Comparison of ENCODE assay signal across 19 cellular contexts in the genomic region with DNA sequence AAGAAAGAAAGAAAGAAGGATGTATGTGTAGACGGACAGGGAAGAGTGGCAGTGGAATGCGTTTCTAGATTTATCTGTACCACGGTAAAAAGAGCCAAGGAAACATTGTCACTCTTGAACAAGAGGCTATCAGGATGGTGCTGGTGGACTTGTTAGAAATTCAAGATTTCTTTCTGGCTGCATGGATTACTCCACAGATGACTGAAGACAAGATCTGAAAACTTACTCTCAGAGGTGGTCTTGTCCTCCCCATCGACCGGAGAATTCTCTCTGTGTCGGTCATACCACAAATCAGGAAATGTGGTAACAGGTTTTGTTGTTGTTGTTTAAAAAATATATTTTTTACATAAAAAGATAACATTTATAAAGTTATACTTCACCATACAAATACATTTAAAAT. TPM values are rescaled to one million over a fixed set of nuclear protein-coding genes. Genes with fewer than 3 reads are reported as not detected.
DNase-seq lines count a peak whose midpoint lies in the region; ATAC-seq lines count a peak whose summit lies in the region.
"Had no signal": no experiment of that assay in that cellular context is flagged by ENCODE, and none has a peak within 500 bp of the region (broad histone marks: within the 10 kb centered on the region; RNA-seq: fewer than 3 reads in every experiment).

No MANE protein-coding gene starts in this region.

- peaks cover 3 to 6% of the 10 kb centered on the region in 2 donors for H3K4me1 ChIP-seq in aorta (ENCODE audit: control insufficient read depth in 1 of 2, insufficient read depth in 2 of 2, low read length in 2 of 2)

- H3K36me3 ChIP-seq in aorta (ENCODE audit: control insufficient read depth in 1 of 2, insufficient read depth in 2 of 2, low read length in 1 of 2), result no peaks in the 10 kb centered on the region
- H3K36me3 ChIP-seq: BLaER1 treated with 17β-estradiol and CSF1 and Interleukin-3, amounts not matched to agents 10 nM and 100 nM had no signal

- H3K27ac ChIP-seq in aorta (ENCODE audit: low read depth in 1 of 2, low read length in 2 of 2), result peak overlapping the region; percentile 73 to 98
- H3K27ac ChIP-seq: BLaER1 treated with 17β-estradiol and CSF1 and Interleukin-3, amounts not matched to agents 10 nM and 100 nM; RWPE1 had no signal

- 46% methylated on average over 6 of the region's 6 CpGs for WGBS in aorta, 2 donors

- no peaks in the 10 kb centered on the region for H3K9me3 ChIP-seq in aorta (ENCODE audit: control insufficient read depth, low read length)
- H3K9me3 ChIP-seq: BLaER1 treated with 17β-estradiol and CSF1 and Interleukin-3, amounts not matched to agents 10 nM and 100 nM had no signal

- H3K4me3 ChIP-seq in aorta (ENCODE audit: low read length in 2 of 2), result no peak overlapping the region
- H3K4me3 ChIP-seq: BLaER1 treated with 17β-estradiol and CSF1 and Interleukin-3, amounts not matched to agents 10 nM and 100 nM had no signal

- no peaks in the 10 kb centered on the region for H3K27me3 ChIP-seq in aorta (ENCODE audit: control insufficient read depth in 1 of 2, insufficient read depth in 2 of 2, low read length in 1 of 2)
- H3K27me3 ChIP-seq: BLaER1 treated with 17β-estradiol and CSF1 and Interleukin-3, amounts not matched to agents 10 nM and 100 nM had no signal

- intact Hi-C loops in Right ventricle myocardium superior (cut with DNase I) (no loop called here), cardiac septum (cut with DNase I) (no loop called here), aorta (cut with DNase I) (loop anchor here (5.0 kb wide), 2 partner anchors 63 to 78 kb away; no protein-coding TSS in a partner anchor)

- no peak for DNase-seq in Right ventricle myocardium superior
- no peak for DNase-seq in cardiac septum (ENCODE audit: low spot score)
- DNase-seq in pons (ENCODE audit: low spot score), result peak; percentile 20
- DNase-seq in superior temporal gyrus (ENCODE audit: extremely low spot score), result peak; percentile 38
- no peak for DNase-seq in aorta
- no peak for DNase-seq in NCI-H1436 treated with DMSO at 0.1 percent for 48 hours (lab: John Stamatoyannopoulos, UW)
- DNase-seq in SKM-1 (lab: John Stamatoyannopoulos, UW; ENCODE audit: unreplicated experiment), result no peak
- DNase-seq: 8988T, DMS153, EL, HCEC 1CT, NCI-H1436, NCI-H2081, NCI-H2227 treated with DMSO at 0.1 percent for 48 hours, NCI-H526 treated with DMSO at 0.1 percent for 48 hours had no signal

- ATAC-seq in Right ventricle myocardium superior (ENCODE audit: poor library complexity), result peak; percentile 48
- ATAC-seq in aorta (ENCODE audit: low FRiP score), result peak; percentile 53
- ATAC-seq in GM18868 (IDR thresholded peaks at IDR 0.05; ENCODE audit: unreplicated experiment), result no peak

RNA-seq across cellular contexts. Expression of a gene that starts 11.8 kb away (rescaled TPM):
- not detected for total RNA-seq in Right ventricle myocardium superior
- total RNA-seq in cardiac septum, result not detected
- not detected for total RNA-seq in aorta
- polyA plus RNA-seq in aorta, result under 1 TPM in 1 of 2 donors, not detected in 1; 0.13 TPM
- total RNA-seq: HT1080 had no signal

RNA-seq across cellular contexts. Expression of a gene that starts 30.0 kb away (rescaled TPM):
- total RNA-seq in Right ventricle myocardium superior (not detected), cardiac septum (not detected), aorta (under 1 TPM in 1 of 2 donors, not detected in 1; 0.16 TPM)
- not detected for polyA plus RNA-seq in aorta
- total RNA-seq: HT1080 had no signal

Comparison
In these comparisons a context has a peak if more than half of its experiments do, and no peak if none do; other contexts are left out.
1. DNase-seq: peak in pons (single experiment) and superior temporal gyrus (single experiment); none in Right ventricle myocardium superior (single experiment), cardiac septum (single experiment), aorta (0 of 2), NCI-H1436 treated with DMSO at 0.1 percent for 48 hours (single experiment) and SKM-1 (single experiment).
2. intact Hi-C loops: an anchor here in aorta (5.0 kb wide); none called in Right ventricle myocardium superior and cardiac septum.